Comparison of ENCODE assay signal across 29 cellular contexts in genomic region chr11:126159719-126160344, GRCh38. TPM values are rescaled to one million over a fixed set of nuclear protein-coding genes. Genes with fewer than 3 reads are reported as not detected.
A peak's percentile ranks its signal among the peaks of the same experiment; 100 is the strongest.
DNase-seq lines count a peak whose midpoint lies in the region; FAIRE-seq and TF ChIP-seq lines count a peak whose summit lies in the region.
"Had no signal": no experiment of that assay in that cellular context is flagged by ENCODE, and none has a peak within 500 bp of the region (broad histone marks: within the 10 kb centered on the region; RNA-seq: fewer than 3 reads in every experiment).

No MANE protein-coding gene starts in this region.

- no peak overlapping the region for H2AK5ac ChIP-seq in trophoblast cell (ENCODE audit: low read length)

- no peak overlapping the region for H3K23ac ChIP-seq in trophoblast cell (ENCODE audit: low read length)

- no peak overlapping the region for H2AFZ ChIP-seq in trophoblast cell (ENCODE audit: insufficient read depth, low read length, poor library complexity)

- CTCF ChIA-PET in HEK293T (lab: Yijun Ruan, JAX), result interaction anchor here (1.0 kb wide), 1 partner anchor 76 kb away, joined by 3 read pairs; no protein-coding TSS in a partner anchor

- no peak for TF ChIP-seq POLR2A in H54 (IDR thresholded peaks at IDR 0.05; ENCODE audit: low read depth, low read length)

- no peaks in the 10 kb centered on the region for H3K79me2 ChIP-seq in trophoblast cell (ENCODE audit: control insufficient read depth, insufficient read depth, low read length, poor library complexity)

- H3K36me3 ChIP-seq in WERI-Rb-1 (no peaks in the 10 kb centered on the region), trophoblast cell (ENCODE audit: control insufficient read depth in 1 of 2, insufficient read depth in 2 of 2, low read length in 2 of 2) (no peaks in the 10 kb centered on the region)
- H3K36me3 ChIP-seq: suprapubic skin had no signal

- H3K4ac ChIP-seq in trophoblast cell (ENCODE audit: low read depth, low read length), result no peak overlapping the region

- no peak overlapping the region for H4K8ac ChIP-seq in trophoblast cell (ENCODE audit: low read depth, low read length)

- H3K9ac ChIP-seq in trophoblast cell (ENCODE audit: low read length), result no peak overlapping the region

- no CpG with 5 or more reads among the region's 19 CpGs for WGBS in trophoblast cell (ENCODE audit: extremely low coverage, insufficient coverage, insufficient read length)

- H2BK120ac ChIP-seq in trophoblast cell (ENCODE audit: insufficient read depth, low read length, poor library complexity), result no peak overlapping the region

- H3K27ac ChIP-seq in WERI-Rb-1, result peak overlapping the region; percentile 80
- no peak overlapping the region for H3K27ac ChIP-seq in trophoblast cell (ENCODE audit: low read depth, low read length)
- H3K27ac ChIP-seq: C4-2B, suprapubic skin, VCaP had no signal

- H4K12ac ChIP-seq in trophoblast cell (ENCODE audit: low read depth, low read length), result no peak overlapping the region

- H3K18ac ChIP-seq in trophoblast cell (ENCODE audit: low read length), result no peak overlapping the region

- H2BK12ac ChIP-seq in trophoblast cell (ENCODE audit: low read length), result no peak overlapping the region

- TF ChIP-seq CTCF in WERI-Rb-1 (IDR thresholded peaks at IDR 0.05; ENCODE audit: low read depth, low read length), result no peak

- POLR2A ChIA-PET in HEK293T (lab: Yijun Ruan, JAX), result no interaction called here

- H4K91ac ChIP-seq in trophoblast cell (ENCODE audit: low read depth, low read length), result peak overlapping the region; percentile 16

- no peak overlapping the region for H2BK5ac ChIP-seq in trophoblast cell (ENCODE audit: low read depth, low read length, poor library complexity)

- H3K79me1 ChIP-seq in trophoblast cell (ENCODE audit: low read length), result peaks cover 4% of the 10 kb centered on the region

- no peaks in the 10 kb centered on the region for H3K27me3 ChIP-seq in WERI-Rb-1 (ENCODE audit: insufficient read depth, low read depth, severe bottlenecking)
- no peaks in the 10 kb centered on the region for H3K27me3 ChIP-seq in trophoblast cell (ENCODE audit: insufficient read depth, low read length)
- H3K27me3 ChIP-seq: suprapubic skin had no signal

- no peak overlapping the region for H3K4me2 ChIP-seq in trophoblast cell (ENCODE audit: low read length)

- H3K9me3 ChIP-seq in WERI-Rb-1 (ENCODE audit: severe bottlenecking), result no peaks in the 10 kb centered on the region
- H3K9me3 ChIP-seq in trophoblast cell (ENCODE audit: insufficient read depth, low read depth, low read length), result no peaks in the 10 kb centered on the region
- H3K9me3 ChIP-seq: suprapubic skin had no signal

- H3K4me1 ChIP-seq in trophoblast cell (ENCODE audit: control insufficient read depth in 1 of 2, insufficient read depth in 2 of 2, low read length in 2 of 2), result peaks cover 17 to 32% of the 10 kb centered on the region in 2 experiments

- DNase-seq in HEK293T (ENCODE audit: extremely low spot score), result peak; percentile 47
- DNase-seq in WERI-Rb-1, result peak; percentile 96
- DNase-seq in iPS-NIHi7 (ENCODE audit: extremely low spot score), result peak; percentile 70
- no peak for DNase-seq in trophoblast cell
- DNase-seq in NOMO-1 treated with dmso at 0.1 percent for 144 hours (lab: John Stamatoyannopoulos, UW; ENCODE audit: unreplicated experiment), result no peak
- no peak for DNase-seq in NK-92 treated with Interleukin-12 subunit alpha and Interleukin-12 subunit beta, amount 100 ng/mL, for 24 hours (lab: John Stamatoyannopoulos, UW)
- no peak for DNase-seq in AG20443 (ENCODE audit: low spot score)
- DNase-seq in H54 (ENCODE audit: insufficient read length, low spot score), result no peak
- DNase-seq: activated CD4-positive, alpha-beta T cell treated with anti-CD3 and anti-CD28 coated beads, Interleukin-2, amount 10 ng/mL, durations not matched to agents 24 days and 14 days; activated CD8-positive, alpha-beta memory T cell treated with anti-CD3 and anti-CD28 coated beads for 24 hours; activated T-cell treated with anti-CD3 and anti-CD28 coated beads for 4 hours; amniotic stem cell; COR-L47; effector memory CD4-positive, alpha-beta T cell; HFFc6; midbrain; naive B cell; NCI-H1092; NCI-H1694 treated with DMSO at 0.1 percent for 48 hours; NCI-H2171; NCI-H510A; stimulated activated naive B cell treated with anti-CD40 and anti-IgM and Interleukin-4, amounts not matched to agents 10 μg/mL and 1 μg/mL and 100 μg/mL, for 72 hours; SW 1271; T-helper 9 cell had no signal

- FAIRE-seq in H54 (lab: Jason Lieb, UNC), result no peak
- FAIRE-seq: G401.6 had no signal

- H3K4me3 ChIP-seq in WERI-Rb-1 (ENCODE audit: low read depth, low read length) (peak overlapping the region; percentile 22), trophoblast cell (ENCODE audit: low read depth, low read length) (no peak overlapping the region)
- H3K4me3 ChIP-seq: skin epidermis, suprapubic skin had no signal

- no peak overlapping the region for H3K14ac ChIP-seq in trophoblast cell (ENCODE audit: low read length)

TF ChIP-seq in HEK293T, 16 proteins besides CTCF, POLR2A, EP300 and RAD21:
- TF ChIP-seq ZNF384 (IDR thresholded peaks at IDR 0.05), result no peak
- TF ChIP-seq FOXA1 (IDR thresholded peaks at IDR 0.05), result no peak
- peak; percentile 81 for TF ChIP-seq PKNOX1 (IDR thresholded peaks at IDR 0.05)
- TF ChIP-seq TARDBP (IDR thresholded peaks at IDR 0.05), result no peak
- TF ChIP-seq LEF1 (IDR thresholded peaks at IDR 0.05; ENCODE audit: borderline replicate concordance), result no peak
- TF ChIP-seq FOXK2 (IDR thresholded peaks at IDR 0.05), result no peak

RNA-seq across cellular contexts. Expression of gene RPUSD4, which starts 51.6 kb away (rescaled TPM):
- polyA plus RNA-seq in trophoblast cell (2013), result 16.6 and 16.8 TPM in 2 replicates

RNA-seq across cellular contexts. Expression of gene FAM118B, which starts 51.8 kb away (rescaled TPM):
- 18.0 and 19.0 TPM in 2 replicates for polyA plus RNA-seq in trophoblast cell (2013)

Comparison
In these comparisons a context has a peak if more than half of its experiments do, and no peak if none do; other contexts are left out.
1. DNase-seq: peak in HEK293T (single experiment), WERI-Rb-1 (single experiment) and iPS-NIHi7 (single experiment); none in trophoblast cell (0 of 2), NOMO-1 treated with dmso at 0.1 percent for 144 hours (single experiment), NK-92 treated with Interleukin-12 subunit alpha and Interleukin-12 subunit beta, amount 100 ng/mL, for 24 hours (single experiment), AG20443 (single experiment) and H54 (single experiment).